Comparison of ENCODE assay signal across 27 cellular contexts in the genomic region with DNA sequence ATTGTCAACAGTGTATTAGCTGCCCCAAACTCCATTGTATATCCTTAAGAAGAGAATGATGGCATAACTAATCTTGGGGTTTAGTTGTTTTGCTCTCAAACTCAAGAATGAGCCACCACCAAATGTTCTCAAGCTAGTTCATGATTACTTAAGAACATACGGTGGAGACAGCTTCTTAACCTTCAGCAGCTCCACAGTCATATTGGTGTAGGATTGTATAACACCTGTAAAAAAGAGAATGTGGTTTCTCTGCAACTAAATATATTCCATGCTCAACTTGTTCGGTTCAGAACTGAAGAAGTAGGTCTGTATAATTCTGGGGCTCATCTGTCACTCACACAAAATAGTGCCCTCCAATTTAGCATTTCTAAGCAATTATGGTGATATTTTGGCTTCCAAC.
"Had no signal": no experiment of that assay in that cellular context is flagged by ENCODE, and none has a peak within 500 bp of the region (broad histone marks: within the 10 kb centered on the region; RNA-seq: fewer than 3 reads in every experiment).

No MANE protein-coding gene starts in this region.

- H3K4me1 Mint-ChIP-seq: natural killer cell; stimulated activated memory B cell treated with anti-CD40 and anti-IgM and Interleukin-4, amounts not matched to agents 10 μg/mL and 1 μg/mL and 100 μg/mL, for 72 hours had no signal

- H3K27ac ChIP-seq: hepatocyte, left ventricle myocardium inferior, pancreas, prostate gland, sigmoid colon, tibial nerve, uterus had no signal

- H3K4me3 Mint-ChIP-seq: mesothelial cell of epicardium; natural killer cell; stimulated activated memory B cell treated with anti-CD40 and anti-IgM and Interleukin-4, amounts not matched to agents 10 μg/mL and 1 μg/mL and 100 μg/mL, for 72 hours; stimulated activated naive CD8-positive, alpha-beta T cell treated with anti-CD3 and anti-CD28 coated beads, Interleukin-15, amount 100 ng/mL, for 72 hours; type B pancreatic cell had no signal

- H3K4me2 ChIP-seq: hepatocyte, smooth muscle cell had no signal

- H3K4me3 ChIP-seq: hepatocyte, left ventricle myocardium inferior, lung, pancreas, prostate gland, sigmoid colon, smooth muscle cell, tibial nerve, uterus had no signal

- H3K9me3 ChIP-seq: left ventricle myocardium inferior, pancreas, prostate gland, sigmoid colon, tibial nerve, uterus had no signal

- H3K9me3 Mint-ChIP-seq: mesothelial cell of epicardium; natural killer cell; stimulated activated memory B cell treated with anti-CD40 and anti-IgM and Interleukin-4, amounts not matched to agents 10 μg/mL and 1 μg/mL and 100 μg/mL, for 72 hours; stimulated activated naive CD8-positive, alpha-beta T cell treated with anti-CD3 and anti-CD28 coated beads, Interleukin-15, amount 100 ng/mL, for 72 hours had no signal

- H3K4me1 ChIP-seq: pancreas, prostate gland, sigmoid colon, tibial nerve, uterus had no signal

- H3K79me2 ChIP-seq: hepatocyte had no signal

- H3K27me3 Mint-ChIP-seq: naive B cell; stimulated activated memory B cell treated with anti-CD40 and anti-IgM and Interleukin-4, amounts not matched to agents 10 μg/mL and 1 μg/mL and 100 μg/mL, for 72 hours; stimulated activated naive CD8-positive, alpha-beta T cell treated with anti-CD3 and anti-CD28 coated beads, Interleukin-15, amount 100 ng/mL, for 72 hours; type B pancreatic cell had no signal

- H3K27ac Mint-ChIP-seq: mesothelial cell of epicardium; natural killer cell; stimulated activated memory B cell treated with anti-CD40 and anti-IgM and Interleukin-4, amounts not matched to agents 10 μg/mL and 1 μg/mL and 100 μg/mL, for 72 hours; type B pancreatic cell had no signal

- H2AFZ ChIP-seq: hepatocyte had no signal

- H3K27me3 ChIP-seq: hepatocyte, sigmoid colon, tibial nerve, uterus had no signal

- DNase-seq: islet precursor cell; left ventricle myocardium inferior; mesendoderm; naive B cell; natural killer cell; nucleus accumbens; pancreas; posterior cingulate gyrus; retina; right cardiac atrium; sigmoid colon; stimulated activated CD4-positive, alpha-beta T cell treated with anti-CD3 and anti-CD28 coated beads, Interleukin-1b, Interleukin-23, amount 100 ng/mL, for 48 hours; stimulated activated CD4-positive, alpha-beta T cell treated with anti-CD3 and anti-CD28 coated beads, Interleukin-2, amount 100 ng/mL, for 48 hours; stimulated activated CD4-positive, alpha-beta T cell treated with anti-CD3 and anti-CD28 coated beads, Interleukin-4, amount 100 ng/mL, for 4 hours; stimulated activated CD8-positive, alpha-beta memory T cell treated with anti-CD3 and anti-CD28 coated beads, Interleukin-4, amount 100 ng/mL, for 48 hours; stimulated activated naive CD4-positive, alpha-beta T cell treated with Interleukin-2 at 50 U/mL for 16 hours; stimulated activated naive CD8-positive, alpha-beta T cell treated with anti-CD3 and anti-CD28 coated beads, Interleukin-15, amount 100 ng/mL, for 72 hours; substantia nigra; uterus had no signal

- ATAC-seq: natural killer cell; pancreas; right cardiac atrium; stimulated activated memory B cell treated with anti-CD40 and anti-IgM and Interleukin-4, amounts not matched to agents 10 μg/mL and 1 μg/mL and 100 μg/mL, for 72 hours; stimulated activated naive CD8-positive, alpha-beta T cell treated with anti-CD3 and anti-CD28 coated beads, Interleukin-15, amount 100 ng/mL, for 72 hours had no signal

- H3K36me3 Mint-ChIP-seq: mesothelial cell of epicardium; naive B cell; natural killer cell; stimulated activated memory B cell treated with anti-CD40 and anti-IgM and Interleukin-4, amounts not matched to agents 10 μg/mL and 1 μg/mL and 100 μg/mL, for 72 hours; type B pancreatic cell had no signal

- H3K36me3 ChIP-seq: left ventricle myocardium inferior, pancreas, prostate gland, sigmoid colon, tibial nerve, uterus had no signal
